In genomic region chr2:172554352-172555271, GRCh38 we compare ENCODE assay signal across 8 cellular contexts. TPM values are rescaled to one million over a fixed set of nuclear protein-coding genes. Genes with fewer than 3 reads are reported as not detected.
DNase-seq lines count a peak whose midpoint lies in the region; ATAC-seq, FAIRE-seq and TF ChIP-seq lines count a peak whose summit lies in the region.

No MANE protein-coding gene starts in this region.

- peaks cover 15% of the 10 kb centered on the region for H3K4me1 ChIP-seq in A549
- peaks cover 11 to 16% of the 10 kb centered on the region in 2 donors for H3K4me1 ChIP-seq in adrenal gland (replicated peaks in 1 of 2)

- H3K9me3 ChIP-seq in A549, result no peaks in the 10 kb centered on the region
- no peaks in the 10 kb centered on the region for H3K9me3 ChIP-seq in adrenal gland (replicated peaks in 1 of 3)

- peak overlapping the region; percentile 35 for H3K4me3 Mint-ChIP-seq in memory B cell

- POLR2A ChIA-PET in A549 (lab: Yijun Ruan, JAX), result interaction anchor here (0.5 to 0.8 kb wide), 5 partner anchors 8 to 1409 kb away, joined by 3 to 7 read pairs (median 3); no protein-coding TSS in a partner anchor

- no peaks in the 10 kb centered on the region for H3K36me3 ChIP-seq in adrenal gland (replicated peaks in 1 of 2)

- H3K27me3 ChIP-seq in HL-60 (ENCODE audit: insufficient read depth, poor library complexity, severe bottlenecking) (no peaks in the 10 kb centered on the region), adrenal gland (no peaks in the 10 kb centered on the region)

- H3K27ac ChIP-seq in A549 (peak overlapping the region; percentile 78 to 87), HL-60 (replicated peaks) (peak overlapping the region; percentile 88), adrenal gland (peak overlapping the region in 4 of 5 donors; percentile 88 to 99 (median 94))

- peak overlapping the region; percentile 86 for H3K4me2 ChIP-seq in A549

- no peaks in the 10 kb centered on the region for H3K27me3 Mint-ChIP-seq in memory B cell

- H3K4me1 Mint-ChIP-seq in memory B cell, result peaks cover 22% of the 10 kb centered on the region

- H3K27ac Mint-ChIP-seq in memory B cell, result peak overlapping the region; percentile 99

- no peak for TF ChIP-seq POLR2A in A549 (IDR thresholded peaks at IDR 0.05; ENCODE audit: low read length)
- no peak for TF ChIP-seq POLR2A in adrenal gland (IDR thresholded peaks at IDR 0.05)

- H3K36me3 Mint-ChIP-seq in memory B cell, result no peaks in the 10 kb centered on the region

- TF ChIP-seq CTCF in A549 (IDR thresholded peaks at IDR 0.05) (no peak), HL-60 (IDR thresholded peaks at IDR 0.05; ENCODE audit: insufficient read depth, low read length) (no peak), adrenal gland (IDR thresholded peaks at IDR 0.05) (no peak)

- CTCF ChIA-PET in A549 (lab: Yijun Ruan, JAX), result interaction anchor here (1.1 to 1.5 kb wide), 4 partner anchors 11 to 156 kb away, joined by 3 to 4 read pairs (median 4); no protein-coding TSS in a partner anchor

- H3K9me3 Mint-ChIP-seq in memory B cell, result no peaks in the 10 kb centered on the region

- DNase-seq in A549 (ENCODE audit: low read depth in 1 of 2, low spot score in 1 of 2) (no peak), HL-60 (ENCODE audit: low read depth in 1 of 2, low spot score in 1 of 2) (no peak), adrenal gland (peak in 5 of 7 donors; percentile 17 to 43 (median 35)), memory B cell (ENCODE audit: low spot score in 2 of 2) (no peak), NCI-H524 treated with DMSO at 0.1 percent for 48 hours (lab: John Stamatoyannopoulos, UW) (no peak), NCI-H1105 treated with DMSO at 0.1 percent for 48 hours (lab: John Stamatoyannopoulos, UW) (no peak)

- no peak for ATAC-seq in A549
- no peak for ATAC-seq in memory B cell (ENCODE audit: low read depth)
- no peak for ATAC-seq in GM21619 (IDR thresholded peaks at IDR 0.05; ENCODE audit: unreplicated experiment)
- ATAC-seq in HG02973 (IDR thresholded peaks at IDR 0.05; ENCODE audit: unreplicated experiment), result no peak

- TF ChIP-seq RAD21 in A549 (conservative IDR thresholded peaks at IDR 0.05 in 1 of 2, IDR thresholded peaks at IDR 0.05 in 1 of 2), result no peak

- H3K4me3 ChIP-seq in A549 (peak overlapping the region; percentile 91), HL-60 (replicated peaks; ENCODE audit: insufficient read depth, low read length) (peak overlapping the region; percentile 74), adrenal gland (peak overlapping the region in 2 of 4 donors; percentile 65 to 92)

- intact Hi-C loops in adrenal gland (cut with DNase I), result no loop called here

- no peak for FAIRE-seq in A549 (lab: Jason Lieb, UNC)

- no peak for TF ChIP-seq EP300 in A549 (IDR thresholded peaks at IDR 0.05)

- 79% methylated on average over 18 of the region's 18 CpGs for WGBS in A549 (ENCODE audit: missing lambda C conversion rate)
- 38 to 41% (median 39%) methylated on average over 18 of the region's 18 CpGs for WGBS in adrenal gland, 4 donors

TF ChIP-seq in A549, 52 proteins besides CTCF, POLR2A, EP300 and RAD21:
- no peak for TF ChIP-seq CHD2 (IDR thresholded peaks at IDR 0.05; ENCODE audit: low read length, partially characterized antibody)

RNA-seq across cellular contexts. Expression of gene PDK1, which starts 1.3 kb away (rescaled TPM):
- polyA plus RNA-seq in A549 (2011; rRNA removed) (12.9 and 17.7 TPM in 2 replicates), A549 (2017; fragmentation: RNase III; extraction: RNeasy Plus Mini Kit Qiagen cat#74134 plus additional on column Dnase treatment) (1.2 to 1.7 TPM (median 1.7 TPM) in 3 replicates), adrenal gland (10 to 100 TPM in 1 of 3 donors, 1 to 10 TPM in 2; 3.6 to 81.5 (median 7.5) TPM)
- 2.0 and 3.3 TPM in 2 replicates for polyA plus RNA-seq in A549 (2012; cell fraction: cytosol; rRNA removed)
- 2.4 and 2.9 TPM in 2 replicates for polyA plus RNA-seq in A549 (2012; cell fraction: nucleus; rRNA removed)
- polyA minus RNA-seq in A549 (2011; rRNA and poly(A)+ RNA removed), result 15.3 and 27.2 TPM in 2 replicates
- 100 to 1,000 TPM in 1 of 8 donors, 10 to 100 TPM in 6, 1 to 10 TPM in 1; 9.9 to 112 (median 20.3) TPM for total RNA-seq in adrenal gland

Comparison
In these comparisons a context has a peak if more than half of its experiments do, and no peak if none do; other contexts are left out.
1. DNase-seq: peak in adrenal gland (5 of 7); none in A549 (0 of 2), HL-60 (0 of 2), memory B cell (0 of 2), NCI-H524 treated with DMSO at 0.1 percent for 48 hours (single experiment) and NCI-H1105 treated with DMSO at 0.1 percent for 48 hours (single experiment).
2. Peak in every context shown above with its lines, with median percentiles within 50 percentile points of each other: H3K27ac ChIP-seq.